1 cellular context compared by ENCODE assay signal in the genomic region with DNA sequence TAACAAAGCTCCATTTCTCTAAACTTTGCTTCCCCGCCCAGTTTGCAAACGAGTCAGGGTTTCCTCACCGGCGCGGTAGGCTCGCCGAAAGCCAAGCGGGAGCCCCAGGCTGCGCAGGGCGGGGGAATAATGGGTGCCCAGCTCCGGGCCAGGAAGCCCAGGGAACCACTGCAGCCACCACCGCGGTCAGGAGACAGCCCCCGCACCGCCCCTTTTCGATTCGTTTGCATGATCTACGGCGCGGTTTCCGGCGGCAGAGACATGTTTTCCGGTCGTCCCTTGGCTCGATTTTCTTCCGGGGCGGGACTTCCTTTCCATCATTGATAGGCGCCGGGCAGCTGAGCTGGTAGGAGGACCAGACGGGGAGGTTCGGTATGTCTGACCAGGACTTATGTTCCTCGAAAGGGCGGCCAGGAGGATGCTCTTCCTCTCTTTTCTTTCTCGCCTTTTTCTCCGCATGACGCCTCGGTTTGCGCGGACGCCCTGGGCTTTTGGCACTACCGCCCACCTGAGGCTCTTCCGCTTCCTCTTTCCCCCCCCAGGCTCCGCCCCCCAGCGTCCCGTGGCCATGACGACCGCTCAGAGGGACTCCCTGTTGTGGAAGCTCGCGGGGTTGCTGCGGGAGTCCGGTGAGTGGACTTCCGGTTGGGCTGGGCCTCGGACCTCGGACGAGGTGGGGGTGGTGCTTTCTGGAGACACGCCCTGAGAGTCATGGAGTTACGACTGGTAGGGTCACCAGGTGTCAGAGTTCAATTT.
A peak's percentile ranks its signal among the peaks of the same experiment; 100 is the strongest.
TF ChIP-seq lines count a peak whose summit lies in the region.

A gene with protein sequence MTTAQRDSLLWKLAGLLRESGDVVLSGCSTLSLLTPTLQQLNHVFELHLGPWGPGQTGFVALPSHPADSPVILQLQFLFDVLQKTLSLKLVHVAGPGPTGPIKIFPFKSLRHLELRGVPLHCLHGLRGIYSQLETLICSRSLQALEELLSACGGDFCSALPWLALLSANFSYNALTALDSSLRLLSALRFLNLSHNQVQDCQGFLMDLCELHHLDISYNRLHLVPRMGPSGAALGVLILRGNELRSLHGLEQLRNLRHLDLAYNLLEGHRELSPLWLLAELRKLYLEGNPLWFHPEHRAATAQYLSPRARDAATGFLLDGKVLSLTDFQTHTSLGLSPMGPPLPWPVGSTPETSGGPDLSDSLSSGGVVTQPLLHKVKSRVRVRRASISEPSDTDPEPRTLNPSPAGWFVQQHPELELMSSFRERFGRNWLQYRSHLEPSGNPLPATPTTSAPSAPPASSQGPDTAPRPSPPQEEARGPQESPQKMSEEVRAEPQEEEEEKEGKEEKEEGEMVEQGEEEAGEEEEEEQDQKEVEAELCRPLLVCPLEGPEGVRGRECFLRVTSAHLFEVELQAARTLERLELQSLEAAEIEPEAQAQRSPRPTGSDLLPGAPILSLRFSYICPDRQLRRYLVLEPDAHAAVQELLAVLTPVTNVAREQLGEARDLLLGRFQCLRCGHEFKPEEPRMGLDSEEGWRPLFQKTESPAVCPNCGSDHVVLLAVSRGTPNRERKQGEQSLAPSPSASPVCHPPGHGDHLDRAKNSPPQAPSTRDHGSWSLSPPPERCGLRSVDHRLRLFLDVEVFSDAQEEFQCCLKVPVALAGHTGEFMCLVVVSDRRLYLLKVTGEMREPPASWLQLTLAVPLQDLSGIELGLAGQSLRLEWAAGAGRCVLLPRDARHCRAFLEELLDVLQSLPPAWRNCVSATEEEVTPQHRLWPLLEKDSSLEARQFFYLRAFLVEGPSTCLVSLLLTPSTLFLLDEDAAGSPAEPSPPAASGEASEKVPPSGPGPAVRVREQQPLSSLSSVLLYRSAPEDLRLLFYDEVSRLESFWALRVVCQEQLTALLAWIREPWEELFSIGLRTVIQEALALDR (plus strand): TSS at position 306 of the 756 bp plus-strand sequence. CDS start 263 bp downstream, at position 569.

TF ChIP-seq in HepG2, 621 proteins besides CTCF, POLR2A, EP300 and RAD21 (continued from another document and continues in another):
- TF ChIP-seq, protein P1, sequence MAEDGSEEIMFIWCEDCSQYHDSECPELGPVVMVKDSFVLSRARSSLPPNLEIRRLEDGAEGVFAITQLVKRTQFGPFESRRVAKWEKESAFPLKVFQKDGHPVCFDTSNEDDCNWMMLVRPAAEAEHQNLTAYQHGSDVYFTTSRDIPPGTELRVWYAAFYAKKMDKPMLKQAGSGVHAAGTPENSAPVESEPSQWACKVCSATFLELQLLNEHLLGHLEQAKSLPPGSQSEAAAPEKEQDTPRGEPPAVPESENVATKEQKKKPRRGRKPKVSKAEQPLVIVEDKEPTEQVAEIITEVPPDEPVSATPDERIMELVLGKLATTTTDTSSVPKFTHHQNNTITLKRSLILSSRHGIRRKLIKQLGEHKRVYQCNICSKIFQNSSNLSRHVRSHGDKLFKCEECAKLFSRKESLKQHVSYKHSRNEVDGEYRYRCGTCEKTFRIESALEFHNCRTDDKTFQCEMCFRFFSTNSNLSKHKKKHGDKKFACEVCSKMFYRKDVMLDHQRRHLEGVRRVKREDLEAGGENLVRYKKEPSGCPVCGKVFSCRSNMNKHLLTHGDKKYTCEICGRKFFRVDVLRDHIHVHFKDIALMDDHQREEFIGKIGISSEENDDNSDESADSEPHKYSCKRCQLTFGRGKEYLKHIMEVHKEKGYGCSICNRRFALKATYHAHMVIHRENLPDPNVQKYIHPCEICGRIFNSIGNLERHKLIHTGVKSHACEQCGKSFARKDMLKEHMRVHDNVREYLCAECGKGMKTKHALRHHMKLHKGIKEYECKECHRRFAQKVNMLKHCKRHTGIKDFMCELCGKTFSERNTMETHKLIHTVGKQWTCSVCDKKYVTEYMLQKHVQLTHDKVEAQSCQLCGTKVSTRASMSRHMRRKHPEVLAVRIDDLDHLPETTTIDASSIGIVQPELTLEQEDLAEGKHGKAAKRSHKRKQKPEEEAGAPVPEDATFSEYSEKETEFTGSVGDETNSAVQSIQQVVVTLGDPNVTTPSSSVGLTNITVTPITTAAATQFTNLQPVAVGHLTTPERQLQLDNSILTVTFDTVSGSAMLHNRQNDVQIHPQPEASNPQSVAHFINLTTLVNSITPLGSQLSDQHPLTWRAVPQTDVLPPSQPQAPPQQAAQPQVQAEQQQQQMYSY (CRISPR knock-in tag; IDR thresholded peaks at IDR 0.05), result peak; percentile 81
- peak; percentile 70; the same call in 1 of the 2 replicates for TF ChIP-seq REXO4 (CRISPR knock-in tag; IDR thresholded peaks at IDR 0.05; ENCODE audit: borderline replicate concordance)
- TF ChIP-seq ZNF335 (CRISPR knock-in tag; IDR thresholded peaks at IDR 0.05), result peak; percentile 86
- TF ChIP-seq, protein P2, sequence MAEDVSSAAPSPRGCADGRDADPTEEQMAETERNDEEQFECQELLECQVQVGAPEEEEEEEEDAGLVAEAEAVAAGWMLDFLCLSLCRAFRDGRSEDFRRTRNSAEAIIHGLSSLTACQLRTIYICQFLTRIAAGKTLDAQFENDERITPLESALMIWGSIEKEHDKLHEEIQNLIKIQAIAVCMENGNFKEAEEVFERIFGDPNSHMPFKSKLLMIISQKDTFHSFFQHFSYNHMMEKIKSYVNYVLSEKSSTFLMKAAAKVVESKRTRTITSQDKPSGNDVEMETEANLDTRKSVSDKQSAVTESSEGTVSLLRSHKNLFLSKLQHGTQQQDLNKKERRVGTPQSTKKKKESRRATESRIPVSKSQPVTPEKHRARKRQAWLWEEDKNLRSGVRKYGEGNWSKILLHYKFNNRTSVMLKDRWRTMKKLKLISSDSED (CRISPR knock-in tag; IDR thresholded peaks at IDR 0.05), result no peak; the same call in 1 of the 2 replicates
- TF ChIP-seq, protein P3, sequence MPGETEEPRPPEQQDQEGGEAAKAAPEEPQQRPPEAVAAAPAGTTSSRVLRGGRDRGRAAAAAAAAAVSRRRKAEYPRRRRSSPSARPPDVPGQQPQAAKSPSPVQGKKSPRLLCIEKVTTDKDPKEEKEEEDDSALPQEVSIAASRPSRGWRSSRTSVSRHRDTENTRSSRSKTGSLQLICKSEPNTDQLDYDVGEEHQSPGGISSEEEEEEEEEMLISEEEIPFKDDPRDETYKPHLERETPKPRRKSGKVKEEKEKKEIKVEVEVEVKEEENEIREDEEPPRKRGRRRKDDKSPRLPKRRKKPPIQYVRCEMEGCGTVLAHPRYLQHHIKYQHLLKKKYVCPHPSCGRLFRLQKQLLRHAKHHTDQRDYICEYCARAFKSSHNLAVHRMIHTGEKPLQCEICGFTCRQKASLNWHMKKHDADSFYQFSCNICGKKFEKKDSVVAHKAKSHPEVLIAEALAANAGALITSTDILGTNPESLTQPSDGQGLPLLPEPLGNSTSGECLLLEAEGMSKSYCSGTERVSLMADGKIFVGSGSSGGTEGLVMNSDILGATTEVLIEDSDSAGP (CRISPR knock-in tag; IDR thresholded peaks at IDR 0.05; ENCODE audit: borderline replicate concordance), result peak; percentile 95
- TF ChIP-seq TEAD3 (CRISPR knock-in tag; optimal IDR thresholded peaks at IDR 0.05; ENCODE audit: borderline replicate concordance), result peak; percentile 57
- no peak for TF ChIP-seq ZMYM2 (CRISPR knock-in tag; IDR thresholded peaks at IDR 0.05)
- peak; percentile 60 for TF ChIP-seq MXD4 (CRISPR knock-in tag; IDR thresholded peaks at IDR 0.05)
- peak; percentile 84 for TF ChIP-seq SPEN (CRISPR knock-in tag; IDR thresholded peaks at IDR 0.05; ENCODE audit: low read depth)
- no peak for TF ChIP-seq ZIK1 (CRISPR knock-in tag; IDR thresholded peaks at IDR 0.05; ENCODE audit: borderline replicate concordance, low read depth)
- peak; percentile 81; the same call in 1 of the 2 replicates for TF ChIP-seq NCOR1 (IDR thresholded peaks at IDR 0.05; ENCODE audit: borderline replicate concordance, low read length)
- peak; percentile 66 for TF ChIP-seq FOXA3 (CRISPR knock-in tag; IDR thresholded peaks at IDR 0.05)
- peak; percentile 75; the same call in 1 of the 2 replicates for TF ChIP-seq NAIF1 (CRISPR knock-in tag; IDR thresholded peaks at IDR 0.05; ENCODE audit: borderline replicate concordance)
- TF ChIP-seq XBP1 (CRISPR knock-in tag; IDR thresholded peaks at IDR 0.05), result no peak
- TF ChIP-seq CBFB (CRISPR knock-in tag; IDR thresholded peaks at IDR 0.05), result peak; percentile 81; the same call in 1 of the 2 replicates
- peak; percentile 94; the same call in 1 of the 2 replicates for TF ChIP-seq SMAD1 (CRISPR knock-in tag; IDR thresholded peaks at IDR 0.05; ENCODE audit: borderline replicate concordance, low read depth)
- TF ChIP-seq ZNF792 (CRISPR knock-in tag; IDR thresholded peaks at IDR 0.05), result peak; percentile 90
- TF ChIP-seq, protein P4, sequence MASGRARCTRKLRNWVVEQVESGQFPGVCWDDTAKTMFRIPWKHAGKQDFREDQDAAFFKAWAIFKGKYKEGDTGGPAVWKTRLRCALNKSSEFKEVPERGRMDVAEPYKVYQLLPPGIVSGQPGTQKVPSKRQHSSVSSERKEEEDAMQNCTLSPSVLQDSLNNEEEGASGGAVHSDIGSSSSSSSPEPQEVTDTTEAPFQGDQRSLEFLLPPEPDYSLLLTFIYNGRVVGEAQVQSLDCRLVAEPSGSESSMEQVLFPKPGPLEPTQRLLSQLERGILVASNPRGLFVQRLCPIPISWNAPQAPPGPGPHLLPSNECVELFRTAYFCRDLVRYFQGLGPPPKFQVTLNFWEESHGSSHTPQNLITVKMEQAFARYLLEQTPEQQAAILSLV (CRISPR knock-in tag; IDR thresholded peaks at IDR 0.05; ENCODE audit: borderline replicate concordance), result peak; percentile 88; the same call in 1 of the 2 replicates
- TF ChIP-seq NR2F6 (IDR thresholded peaks at IDR 0.05), result peak; percentile 81; the same call in 1 of the 2 replicates
- TF ChIP-seq NR2F6 (CRISPR knock-in tag; IDR thresholded peaks at IDR 0.05), result peak; percentile 76
- TF ChIP-seq, protein P5, sequence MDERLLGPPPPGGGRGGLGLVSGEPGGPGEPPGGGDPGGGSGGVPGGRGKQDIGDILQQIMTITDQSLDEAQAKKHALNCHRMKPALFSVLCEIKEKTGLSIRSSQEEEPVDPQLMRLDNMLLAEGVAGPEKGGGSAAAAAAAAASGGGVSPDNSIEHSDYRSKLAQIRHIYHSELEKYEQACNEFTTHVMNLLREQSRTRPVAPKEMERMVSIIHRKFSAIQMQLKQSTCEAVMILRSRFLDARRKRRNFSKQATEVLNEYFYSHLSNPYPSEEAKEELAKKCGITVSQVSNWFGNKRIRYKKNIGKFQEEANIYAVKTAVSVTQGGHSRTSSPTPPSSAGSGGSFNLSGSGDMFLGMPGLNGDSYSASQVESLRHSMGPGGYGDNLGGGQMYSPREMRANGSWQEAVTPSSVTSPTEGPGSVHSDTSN (CRISPR knock-in tag; IDR thresholded peaks at IDR 0.05), result no peak
- TF ChIP-seq, protein P6, sequence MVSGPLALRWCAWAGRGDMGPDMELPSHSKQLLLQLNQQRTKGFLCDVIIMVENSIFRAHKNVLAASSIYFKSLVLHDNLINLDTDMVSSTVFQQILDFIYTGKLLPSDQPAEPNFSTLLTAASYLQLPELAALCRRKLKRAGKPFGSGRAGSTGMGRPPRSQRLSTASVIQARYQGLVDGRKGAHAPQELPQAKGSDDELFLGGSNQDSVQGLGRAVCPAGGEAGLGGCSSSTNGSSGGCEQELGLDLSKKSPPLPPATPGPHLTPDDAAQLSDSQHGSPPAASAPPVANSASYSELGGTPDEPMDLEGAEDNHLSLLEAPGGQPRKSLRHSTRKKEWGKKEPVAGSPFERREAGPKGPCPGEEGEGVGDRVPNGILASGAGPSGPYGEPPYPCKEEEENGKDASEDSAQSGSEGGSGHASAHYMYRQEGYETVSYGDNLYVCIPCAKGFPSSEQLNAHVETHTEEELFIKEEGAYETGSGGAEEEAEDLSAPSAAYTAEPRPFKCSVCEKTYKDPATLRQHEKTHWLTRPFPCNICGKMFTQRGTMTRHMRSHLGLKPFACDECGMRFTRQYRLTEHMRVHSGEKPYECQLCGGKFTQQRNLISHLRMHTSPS (CRISPR knock-in tag; IDR thresholded peaks at IDR 0.05; ENCODE audit: low read depth), result no peak; the same call in none of the 2 replicates
- peak; percentile 58 for TF ChIP-seq CBX1 (IDR thresholded peaks at IDR 0.05; ENCODE audit: low read depth)
- no peak for TF ChIP-seq ZNF460 (CRISPR knock-in tag; IDR thresholded peaks at IDR 0.05; ENCODE audit: borderline replicate concordance)
- peak; percentile 57 for TF ChIP-seq FOXO1 (CRISPR knock-in tag; IDR thresholded peaks at IDR 0.05)
- no peak for TF ChIP-seq GTF2F1 (IDR thresholded peaks at IDR 0.05; ENCODE audit: low read length)
- TF ChIP-seq, protein P7, sequence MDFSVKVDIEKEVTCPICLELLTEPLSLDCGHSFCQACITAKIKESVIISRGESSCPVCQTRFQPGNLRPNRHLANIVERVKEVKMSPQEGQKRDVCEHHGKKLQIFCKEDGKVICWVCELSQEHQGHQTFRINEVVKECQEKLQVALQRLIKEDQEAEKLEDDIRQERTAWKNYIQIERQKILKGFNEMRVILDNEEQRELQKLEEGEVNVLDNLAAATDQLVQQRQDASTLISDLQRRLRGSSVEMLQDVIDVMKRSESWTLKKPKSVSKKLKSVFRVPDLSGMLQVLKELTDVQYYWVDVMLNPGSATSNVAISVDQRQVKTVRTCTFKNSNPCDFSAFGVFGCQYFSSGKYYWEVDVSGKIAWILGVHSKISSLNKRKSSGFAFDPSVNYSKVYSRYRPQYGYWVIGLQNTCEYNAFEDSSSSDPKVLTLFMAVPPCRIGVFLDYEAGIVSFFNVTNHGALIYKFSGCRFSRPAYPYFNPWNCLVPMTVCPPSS (IDR thresholded peaks at IDR 0.05), result no peak
- TF ChIP-seq, protein P8, sequence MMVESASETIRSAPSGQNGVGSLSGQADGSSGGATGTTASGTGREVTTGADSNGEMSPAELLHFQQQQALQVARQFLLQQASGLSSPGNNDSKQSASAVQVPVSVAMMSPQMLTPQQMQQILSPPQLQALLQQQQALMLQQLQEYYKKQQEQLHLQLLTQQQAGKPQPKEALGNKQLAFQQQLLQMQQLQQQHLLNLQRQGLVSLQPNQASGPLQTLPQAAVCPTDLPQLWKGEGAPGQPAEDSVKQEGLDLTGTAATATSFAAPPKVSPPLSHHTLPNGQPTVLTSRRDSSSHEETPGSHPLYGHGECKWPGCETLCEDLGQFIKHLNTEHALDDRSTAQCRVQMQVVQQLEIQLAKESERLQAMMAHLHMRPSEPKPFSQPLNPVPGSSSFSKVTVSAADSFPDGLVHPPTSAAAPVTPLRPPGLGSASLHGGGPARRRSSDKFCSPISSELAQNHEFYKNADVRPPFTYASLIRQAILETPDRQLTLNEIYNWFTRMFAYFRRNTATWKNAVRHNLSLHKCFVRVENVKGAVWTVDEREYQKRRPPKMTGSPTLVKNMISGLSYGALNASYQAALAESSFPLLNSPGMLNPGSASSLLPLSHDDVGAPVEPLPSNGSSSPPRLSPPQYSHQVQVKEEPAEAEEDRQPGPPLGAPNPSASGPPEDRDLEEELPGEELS (CRISPR knock-in tag; IDR thresholded peaks at IDR 0.05), result peak; percentile 26; the same call in 1 of the 2 replicates
- TF ChIP-seq HNRNPH1 (optimal IDR thresholded peaks at IDR 0.05; ENCODE audit: low read depth, low read length), result no peak
- no peak for TF ChIP-seq ZNF644 (CRISPR knock-in tag; IDR thresholded peaks at IDR 0.05; ENCODE audit: low read depth)
